Comparison of ENCODE assay signal across 1 cellular context in genomic region chr3:194134757-194135515, GRCh38.
TF ChIP-seq lines count a peak whose summit lies in the region.

No MANE protein-coding gene starts in this region.

TF ChIP-seq in HepG2, 621 proteins besides CTCF, POLR2A, EP300 and RAD21 (continued from another document and continues in another):
- no peak for TF ChIP-seq ZNF318 (CRISPR knock-in tag; IDR thresholded peaks at IDR 0.05)
- no peak for TF ChIP-seq MAFF (IDR thresholded peaks at IDR 0.05; ENCODE audit: low read depth, low read length)
- peak; percentile 91 for TF ChIP-seq ZNF205 (CRISPR knock-in tag; IDR thresholded peaks at IDR 0.05)
- 0 out of 2 replicates have a peak, but pooled peaks have one; percentile 42 for TF ChIP-seq MIER2 (CRISPR knock-in tag; IDR thresholded peaks at IDR 0.05)
- TF ChIP-seq EEA1 (CRISPR knock-in tag; IDR thresholded peaks at IDR 0.05; ENCODE audit: borderline replicate concordance) = no peak
- 0 out of 2 replicates have a peak, but pooled peaks have one; percentile 48 for TF ChIP-seq ZKSCAN8 (CRISPR knock-in tag; IDR thresholded peaks at IDR 0.05; ENCODE audit: borderline replicate concordance)
- no peak for TF ChIP-seq ZNF530 (CRISPR knock-in tag; IDR thresholded peaks at IDR 0.05; ENCODE audit: low read depth)
- peak; percentile 80; the same call in 1 of the 2 replicates for TF ChIP-seq ZBTB34 (CRISPR knock-in tag; IDR thresholded peaks at IDR 0.05)
- peak; percentile 99 for TF ChIP-seq MAX (IDR thresholded peaks at IDR 0.05)
- TF ChIP-seq BATF2 (CRISPR knock-in tag; IDR thresholded peaks at IDR 0.05) = 0 out of 2 replicates have a peak, but pooled peaks have one; percentile 48
- TF ChIP-seq AFF4 (CRISPR knock-in tag; IDR thresholded peaks at IDR 0.05) = no peak
- peak; percentile 58; the same call in 1 of the 2 replicates for TF ChIP-seq ZNF761 (CRISPR knock-in tag; conservative IDR thresholded peaks at IDR 0.05)
- TF ChIP-seq ATF6 (CRISPR knock-in tag; conservative IDR thresholded peaks at IDR 0.05) = no peak
- peak; percentile 52; the same call in 1 of the 2 replicates for TF ChIP-seq ZNF263 (CRISPR knock-in tag; IDR thresholded peaks at IDR 0.05)
- TF ChIP-seq SNRNP70 (IDR thresholded peaks at IDR 0.05; ENCODE audit: low read depth, low read length) = no peak
- TF ChIP-seq HHEX (CRISPR knock-in tag; IDR thresholded peaks at IDR 0.05) = peak; percentile 78
- TF ChIP-seq ZBTB49 (CRISPR knock-in tag; IDR thresholded peaks at IDR 0.05; ENCODE audit: borderline replicate concordance) = no peak
- TF ChIP-seq ZNF678 (CRISPR knock-in tag; IDR thresholded peaks at IDR 0.05) = no peak
- TF ChIP-seq ZNF354B (CRISPR knock-in tag; IDR thresholded peaks at IDR 0.05) = peak; percentile 83; the same call in 1 of the 2 replicates
- peak; percentile 73; the same call in 1 of the 2 replicates for TF ChIP-seq KAT7 (CRISPR knock-in tag; IDR thresholded peaks at IDR 0.05; ENCODE audit: borderline replicate concordance)
- TF ChIP-seq SOX6 (IDR thresholded peaks at IDR 0.05) = no peak
- peak; percentile 87 for TF ChIP-seq SOX6 (CRISPR knock-in tag; IDR thresholded peaks at IDR 0.05)
- TF ChIP-seq MLXIP (CRISPR knock-in tag; IDR thresholded peaks at IDR 0.05; ENCODE audit: borderline replicate concordance) = 0 out of 2 replicates have a peak, but pooled peaks have one; percentile 51
- TF ChIP-seq ARID5B (CRISPR knock-in tag; IDR thresholded peaks at IDR 0.05) = peak; percentile 93
